ENCODE assay signal across 20 cellular contexts in genomic region chr11:76515494-76515893, GRCh38.
"Had no signal": no experiment of that assay in that cellular context is flagged by ENCODE, and none has a peak within 500 bp of the region (broad histone marks: within the 10 kb centered on the region; RNA-seq: fewer than 3 reads in every experiment).

No MANE protein-coding gene starts in this region.

- DNase-seq: IMR-90, Karpas-422, KG1, MG63, NCI-H1092, NCI-H1105 treated with DMSO at 0.1 percent for 48 hours, NCI-H1417 treated with DMSO at 0.1 percent for 48 hours, NCI-H146, NCI-H1694 treated with DMSO at 0.1 percent for 48 hours, NCI-H1930, NCI-H2081, NCI-H2107, NCI-H2227 treated with DMSO at 0.1 percent for 48 hours, NCI-H524, NCI-H526 treated with DMSO at 0.1 percent for 48 hours, NCI-H748 treated with DMSO at 0.1 percent for 48 hours, SHP77, SK-N-SH had no signal

- H3K27ac ChIP-seq: RWPE1 had no signal

- H3K4me3 ChIP-seq: MG63 had no signal

- H3K4me2 ChIP-seq: SK-N-SH had no signal

- H3K27me3 ChIP-seq: MG63 had no signal

- ATAC-seq: Panc1 had no signal

- H3K9ac ChIP-seq: SK-N-SH had no signal

- H3K9me3 ChIP-seq: MG63, SK-N-SH had no signal
